14 cellular contexts compared by ENCODE assay signal in the genomic region with DNA sequence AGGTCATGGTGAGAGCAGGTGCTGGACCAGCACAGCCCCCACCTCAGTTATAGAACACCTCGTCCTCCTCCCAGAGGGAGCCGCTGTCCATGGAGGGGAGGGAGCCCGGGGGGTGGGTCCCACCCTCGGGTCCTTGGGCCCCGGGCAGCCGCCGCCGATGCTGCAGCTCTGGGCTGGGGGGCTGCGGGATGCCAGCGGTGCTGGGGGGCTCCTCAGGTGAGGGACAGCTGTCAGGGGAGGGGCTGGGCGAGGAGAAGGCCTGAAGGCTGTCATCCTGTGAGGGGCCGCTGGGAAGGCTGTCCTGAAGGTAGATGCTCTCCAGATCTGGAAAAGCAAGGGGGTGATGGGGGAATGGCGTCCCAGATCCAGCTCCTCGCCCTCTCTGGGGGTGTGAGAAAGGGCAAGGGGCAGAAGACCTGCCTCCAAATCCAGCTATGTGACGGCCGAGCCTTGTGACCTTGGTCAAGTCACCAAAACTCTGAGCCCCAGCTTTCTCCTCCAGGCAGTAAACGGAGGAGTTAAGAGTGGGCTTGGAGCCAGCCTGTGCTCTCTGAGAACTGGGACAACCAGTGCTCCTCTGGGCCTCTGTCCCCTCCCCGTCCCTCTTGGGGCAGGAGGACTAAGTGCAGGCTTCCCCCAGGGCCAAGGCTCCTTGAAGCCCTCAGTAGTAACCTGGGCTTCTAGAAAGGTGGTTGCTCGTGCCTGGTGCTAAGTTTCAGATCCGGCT. TPM values are rescaled to one million over a fixed set of nuclear protein-coding genes. Genes with fewer than 3 reads are reported as not detected.
"Had no signal": no experiment of that assay in that cellular context is flagged by ENCODE, and none has a peak within 500 bp of the region (broad histone marks: within the 10 kb centered on the region; RNA-seq: fewer than 3 reads in every experiment).

No MANE protein-coding gene starts in this region.

RNA-seq across cellular contexts. Expression of a gene that starts 14.9 kb away (rescaled TPM):
- total RNA-seq: T-helper 17 cell had no signal

RNA-seq across cellular contexts. Expression of a gene that starts 15.0 kb away (rescaled TPM):
- total RNA-seq: activated CD4-positive, alpha-beta memory T cell treated with anti-CD3 and anti-CD28 coated beads, Interleukin-2, amount 10 ng/mL, durations not matched to agents 7 days and 5 days; activated CD4-positive, alpha-beta T cell treated with anti-CD3 and anti-CD28 coated beads for 36 hours; activated CD4-positive, alpha-beta T cell treated with anti-CD3 and anti-CD28 coated beads, Interleukin-2, amount 10 ng/mL, durations not matched to agents 7 days and 5 days; activated CD8-positive, alpha-beta memory T cell treated with anti-CD3 and anti-CD28 coated beads, Interleukin-2, amount 10 ng/mL, durations not matched to agents 7 days and 5 days; activated CD8-positive, alpha-beta T cell treated with anti-CD3 and anti-CD28 coated beads, Interleukin-2, amount 10 ng/mL, durations not matched to agents 7 days and 5 days; activated naive CD8-positive, alpha-beta T cell treated with anti-CD3 and anti-CD28 coated beads, Interleukin-2, amount 10 ng/mL, durations not matched to agents 7 days and 5 days; activated T-helper 2 cell treated with anti-CD3 and anti-CD28 coated beads, Interferon-gamma antibody, Interleukin-2, Interleukin-4, amounts not matched to agents 10 μg/mL and 5 μg/mL and 100 μg/mL, durations not matched to agents 14 hours and 24 hours and 36 hours; ascending aorta; T-helper 1 cell treated with Interleukin-12 subunit alpha and Interleukin-12 subunit beta and Interleukin-4 antibody, amounts not matched to agents 30 ng/mL and 1 ng/mL, for 36 hours; T-helper 17 cell; T-helper 2 cell treated with Interferon-gamma antibody and Interleukin-4, amounts not matched to agents 100 ng/mL and 5 ng/mL, for 36 hours had no signal

RNA-seq across cellular contexts. Expression of a gene that starts 36.7 kb away (rescaled TPM):
- total RNA-seq: activated CD4-positive, alpha-beta T cell treated with anti-CD3 and anti-CD28 coated beads for 36 hours; activated CD4-positive, alpha-beta T cell treated with anti-CD3 and anti-CD28 coated beads, Interleukin-2, amount 10 ng/mL, durations not matched to agents 7 days and 5 days; activated CD8-positive, alpha-beta memory T cell treated with anti-CD3 and anti-CD28 coated beads, Interleukin-2, amount 10 ng/mL, durations not matched to agents 7 days and 5 days; activated CD8-positive, alpha-beta T cell treated with anti-CD3 and anti-CD28 coated beads, Interleukin-2, amount 10 ng/mL, durations not matched to agents 7 days and 5 days; activated naive CD8-positive, alpha-beta T cell treated with anti-CD3 and anti-CD28 coated beads, Interleukin-2, amount 10 ng/mL, durations not matched to agents 7 days and 5 days; activated T-helper 2 cell treated with anti-CD3 and anti-CD28 coated beads, Interferon-gamma antibody, Interleukin-2, Interleukin-4, amounts not matched to agents 10 μg/mL and 5 μg/mL and 100 μg/mL, durations not matched to agents 14 hours and 24 hours and 36 hours; ascending aorta; bronchial epithelial cell; cerebellum; T-helper 1 cell treated with Interleukin-12 subunit alpha and Interleukin-12 subunit beta and Interleukin-4 antibody, amounts not matched to agents 30 ng/mL and 1 ng/mL, for 36 hours; T-helper 17 cell; T-helper 2 cell treated with Interferon-gamma antibody and Interleukin-4, amounts not matched to agents 100 ng/mL and 5 ng/mL, for 36 hours had no signal

RNA-seq across cellular contexts. Expression of a gene that starts 40.7 kb away (rescaled TPM):
- total RNA-seq: activated CD4-positive, alpha-beta memory T cell treated with anti-CD3 and anti-CD28 coated beads, Interleukin-2, amount 10 ng/mL, durations not matched to agents 7 days and 5 days; activated CD4-positive, alpha-beta T cell treated with anti-CD3 and anti-CD28 coated beads for 36 hours; activated CD4-positive, alpha-beta T cell treated with anti-CD3 and anti-CD28 coated beads, Interleukin-2, amount 10 ng/mL, durations not matched to agents 7 days and 5 days; activated CD8-positive, alpha-beta memory T cell treated with anti-CD3 and anti-CD28 coated beads, Interleukin-2, amount 10 ng/mL, durations not matched to agents 7 days and 5 days; activated CD8-positive, alpha-beta T cell treated with anti-CD3 and anti-CD28 coated beads, Interleukin-2, amount 10 ng/mL, durations not matched to agents 7 days and 5 days; activated naive CD8-positive, alpha-beta T cell treated with anti-CD3 and anti-CD28 coated beads, Interleukin-2, amount 10 ng/mL, durations not matched to agents 7 days and 5 days; activated T-helper 2 cell treated with anti-CD3 and anti-CD28 coated beads, Interferon-gamma antibody, Interleukin-2, Interleukin-4, amounts not matched to agents 10 μg/mL and 5 μg/mL and 100 μg/mL, durations not matched to agents 14 hours and 24 hours and 36 hours; bronchial epithelial cell; T-helper 1 cell treated with Interleukin-12 subunit alpha and Interleukin-12 subunit beta and Interleukin-4 antibody, amounts not matched to agents 30 ng/mL and 1 ng/mL, for 36 hours; T-helper 17 cell; T-helper 2 cell treated with Interferon-gamma antibody and Interleukin-4, amounts not matched to agents 100 ng/mL and 5 ng/mL, for 36 hours had no signal

RNA-seq across cellular contexts. Expression of a gene that starts 54.5 kb away (rescaled TPM):
- total RNA-seq: activated CD4-positive, alpha-beta memory T cell treated with anti-CD3 and anti-CD28 coated beads, Interleukin-2, amount 10 ng/mL, durations not matched to agents 7 days and 5 days; activated CD4-positive, alpha-beta T cell treated with anti-CD3 and anti-CD28 coated beads for 36 hours; activated CD4-positive, alpha-beta T cell treated with anti-CD3 and anti-CD28 coated beads, Interleukin-2, amount 10 ng/mL, durations not matched to agents 7 days and 5 days; activated CD8-positive, alpha-beta memory T cell treated with anti-CD3 and anti-CD28 coated beads, Interleukin-2, amount 10 ng/mL, durations not matched to agents 7 days and 5 days; activated CD8-positive, alpha-beta T cell treated with anti-CD3 and anti-CD28 coated beads, Interleukin-2, amount 10 ng/mL, durations not matched to agents 7 days and 5 days; activated naive CD8-positive, alpha-beta T cell treated with anti-CD3 and anti-CD28 coated beads, Interleukin-2, amount 10 ng/mL, durations not matched to agents 7 days and 5 days; activated T-helper 2 cell treated with anti-CD3 and anti-CD28 coated beads, Interferon-gamma antibody, Interleukin-2, Interleukin-4, amounts not matched to agents 10 μg/mL and 5 μg/mL and 100 μg/mL, durations not matched to agents 14 hours and 24 hours and 36 hours; ascending aorta; bronchial epithelial cell; T-helper 1 cell treated with Interleukin-12 subunit alpha and Interleukin-12 subunit beta and Interleukin-4 antibody, amounts not matched to agents 30 ng/mL and 1 ng/mL, for 36 hours; T-helper 17 cell; T-helper 2 cell treated with Interferon-gamma antibody and Interleukin-4, amounts not matched to agents 100 ng/mL and 5 ng/mL, for 36 hours; WTC11 had no signal
